In genomic region chr3:42647821-42648459, GRCh38 we compare ENCODE assay signal across 1 cellular context.
TF ChIP-seq lines count a peak whose summit lies in the region.

No MANE protein-coding gene starts in this region.

TF ChIP-seq in GM12878, 131 proteins besides CTCF, POLR2A, EP300 and RAD21:
- TF ChIP-seq JUNB (IDR thresholded peaks at IDR 0.05) (no peak), POU2F2 (IDR thresholded peaks at IDR 0.05; ENCODE audit: borderline replicate concordance, low read depth, low read length) (no peak), ELK1 (IDR thresholded peaks at IDR 0.05; ENCODE audit: low read depth, low read length) (no peak), ZNF24 (IDR thresholded peaks at IDR 0.05) (no peak), SREBF1 (IDR thresholded peaks at IDR 0.05; ENCODE audit: low read length) (no peak), RUNX3 (IDR thresholded peaks at IDR 0.05; ENCODE audit: low read length) (no peak), PML (IDR thresholded peaks at IDR 0.05; ENCODE audit: low read length) (no peak), NFIC (IDR thresholded peaks at IDR 0.05; ENCODE audit: low read depth, low read length) (no peak), ZNF592 (IDR thresholded peaks at IDR 0.05) (no peak), EZH2 (IDR thresholded peaks at IDR 0.05; ENCODE audit: borderline replicate concordance, control insufficient read depth, low read depth, low read length) (no peak), RELA (IDR thresholded peaks at IDR 0.05; ENCODE audit: borderline replicate concordance, partially characterized antibody) (no peak), EED (IDR thresholded peaks at IDR 0.05; ENCODE audit: low read depth) (no peak), TCF3 (IDR thresholded peaks at IDR 0.05; ENCODE audit: borderline replicate concordance, insufficient read depth, low read depth, low read length) (no peak), MEF2A (IDR thresholded peaks at IDR 0.05; ENCODE audit: insufficient read depth, low read depth, low read length) (no peak)
- TF ChIP-seq, protein P1, sequence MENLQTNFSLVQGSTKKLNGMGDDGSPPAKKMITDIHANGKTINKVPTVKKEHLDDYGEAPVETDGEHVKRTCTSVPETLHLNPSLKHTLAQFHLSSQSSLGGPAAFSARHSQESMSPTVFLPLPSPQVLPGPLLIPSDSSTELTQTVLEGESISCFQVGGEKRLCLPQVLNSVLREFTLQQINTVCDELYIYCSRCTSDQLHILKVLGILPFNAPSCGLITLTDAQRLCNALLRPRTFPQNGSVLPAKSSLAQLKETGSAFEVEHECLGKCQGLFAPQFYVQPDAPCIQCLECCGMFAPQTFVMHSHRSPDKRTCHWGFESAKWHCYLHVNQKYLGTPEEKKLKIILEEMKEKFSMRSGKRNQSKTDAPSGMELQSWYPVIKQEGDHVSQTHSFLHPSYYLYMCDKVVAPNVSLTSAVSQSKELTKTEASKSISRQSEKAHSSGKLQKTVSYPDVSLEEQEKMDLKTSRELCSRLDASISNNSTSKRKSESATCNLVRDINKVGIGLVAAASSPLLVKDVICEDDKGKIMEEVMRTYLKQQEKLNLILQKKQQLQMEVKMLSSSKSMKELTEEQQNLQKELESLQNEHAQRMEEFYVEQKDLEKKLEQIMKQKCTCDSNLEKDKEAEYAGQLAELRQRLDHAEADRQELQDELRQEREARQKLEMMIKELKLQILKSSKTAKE (IDR thresholded peaks at IDR 0.05; ENCODE audit: low read depth, poor library complexity, severe bottlenecking), result no peak
